In the genomic region with DNA sequence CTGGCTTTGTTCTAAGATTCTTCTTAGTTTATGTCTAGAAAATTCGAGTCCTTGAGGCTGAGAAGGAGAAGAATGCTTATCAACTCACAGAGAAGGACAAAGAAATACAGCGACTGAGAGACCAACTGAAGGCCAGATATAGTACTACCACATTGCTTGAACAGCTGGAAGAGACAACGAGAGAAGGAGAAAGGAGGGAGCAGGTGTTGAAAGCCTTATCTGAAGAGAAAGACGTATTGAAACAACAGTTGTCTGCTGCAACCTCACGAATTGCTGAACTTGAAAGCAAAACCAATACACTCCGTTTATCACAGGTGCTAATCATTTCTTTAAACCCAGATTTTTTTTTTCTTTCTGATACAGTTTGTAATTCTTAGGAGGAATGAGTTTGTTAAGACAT, we compare ENCODE assay signal across 1 cellular context.
TF ChIP-seq lines count a peak whose summit lies in the region.

No MANE protein-coding gene starts in this region.

TF ChIP-seq in A549, 52 proteins besides CTCF, POLR2A, EP300 and RAD21 (continued from another document):
- TF ChIP-seq REST (IDR thresholded peaks at IDR 0.05) (no peak), HOXB5 (CRISPR knock-in tag; IDR thresholded peaks at IDR 0.05) (no peak), JUN (IDR thresholded peaks at IDR 0.05) (no peak), KDM5A (IDR thresholded peaks at IDR 0.05) (no peak), NR3C1 (IDR thresholded peaks at IDR 0.05) (no peak), HEYL (CRISPR knock-in tag; IDR thresholded peaks at IDR 0.05) (no peak), ZNF302 (CRISPR knock-in tag; IDR thresholded peaks at IDR 0.05) (no peak)
- TF ChIP-seq, protein P1, sequence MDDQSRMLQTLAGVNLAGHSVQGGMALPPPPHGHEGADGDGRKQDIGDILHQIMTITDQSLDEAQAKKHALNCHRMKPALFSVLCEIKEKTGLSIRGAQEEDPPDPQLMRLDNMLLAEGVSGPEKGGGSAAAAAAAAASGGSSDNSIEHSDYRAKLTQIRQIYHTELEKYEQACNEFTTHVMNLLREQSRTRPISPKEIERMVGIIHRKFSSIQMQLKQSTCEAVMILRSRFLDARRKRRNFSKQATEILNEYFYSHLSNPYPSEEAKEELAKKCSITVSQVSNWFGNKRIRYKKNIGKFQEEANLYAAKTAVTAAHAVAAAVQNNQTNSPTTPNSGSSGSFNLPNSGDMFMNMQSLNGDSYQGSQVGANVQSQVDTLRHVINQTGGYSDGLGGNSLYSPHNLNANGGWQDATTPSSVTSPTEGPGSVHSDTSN (IDR thresholded peaks at IDR 0.05): no peak
